8 cellular contexts compared by ENCODE assay signal in genomic region chr22:24424001-24424900, GRCh38. TPM values are rescaled to one million over a fixed set of nuclear protein-coding genes. Genes with fewer than 3 reads are reported as not detected.
DNase-seq lines count a peak whose midpoint lies in the region; ATAC-seq and TF ChIP-seq lines count a peak whose summit lies in the region.

No MANE protein-coding gene starts in this region.

- no peaks in the 10 kb centered on the region for H3K9me3 Mint-ChIP-seq in T-helper 2 cell treated with Interferon-gamma antibody and Interleukin-4, amounts not matched to agents 5 μg/mL and 100 μg/mL, for 36 hours
- no peaks in the 10 kb centered on the region for H3K9me3 Mint-ChIP-seq in chondrocyte (ENCODE audit: low read depth)

- H3K27me3 ChIP-seq in mesendoderm (ENCODE audit: insufficient read depth, low read length, poor library complexity): no peaks in the 10 kb centered on the region
- H3K27me3 ChIP-seq in thoracic aorta (replicated peaks; ENCODE audit: insufficient read depth): no peaks in the 10 kb centered on the region

- H3K23ac ChIP-seq in mesendoderm (ENCODE audit: low read length): peak overlapping the region; percentile 66

- H3K36me3 ChIP-seq in mesendoderm (ENCODE audit: control insufficient read depth, insufficient read depth, low read length) (no peaks in the 10 kb centered on the region), thoracic aorta (no peaks in the 10 kb centered on the region)

- H2BK120ac ChIP-seq in mesendoderm (ENCODE audit: low read depth, low read length): no peak overlapping the region

- no peak for ATAC-seq in thoracic aorta (ENCODE audit: insufficient number of reproducible peaks, low FRiP score, low read depth)
- no peak for ATAC-seq in GM21825 (IDR thresholded peaks at IDR 0.05; ENCODE audit: unreplicated experiment)
- ATAC-seq in HG03439 (IDR thresholded peaks at IDR 0.05; ENCODE audit: unreplicated experiment): no peak

- peak overlapping the region; percentile 30 for H3K4me3 ChIP-seq in mesendoderm (ENCODE audit: low read length)
- H3K4me3 ChIP-seq in thoracic aorta: peak overlapping the region; percentile 69

- peak overlapping the region; percentile 66 for H3K4me2 ChIP-seq in mesendoderm (ENCODE audit: low read length)

- TF ChIP-seq CTCF in GM10248 (IDR thresholded peaks at IDR 0.05; ENCODE audit: control extremely low read depth, extremely low read depth, low read depth, missing control alignments) (no peak), chondrocyte (IDR thresholded peaks at IDR 0.05) (peak; percentile 54), thoracic aorta (IDR thresholded peaks at IDR 0.05) (no peak)

- CTCF ChIA-PET in GM10248 (lab: Yijun Ruan, JAX): interaction anchor here (0.7 to 5.0 kb wide), 27 partner anchors 9 to 129 kb away, joined by 3 to 36 read pairs (median 5); no protein-coding TSS in a partner anchor

- H3K4me3 Mint-ChIP-seq in T-helper 2 cell treated with Interferon-gamma antibody and Interleukin-4, amounts not matched to agents 5 μg/mL and 100 μg/mL, for 36 hours: peak overlapping the region; percentile 69
- H3K4me3 Mint-ChIP-seq in chondrocyte (ENCODE audit: unreplicated experiment): peak overlapping the region; percentile 59

- peak overlapping the region; percentile 69 for H3K9ac ChIP-seq in mesendoderm (ENCODE audit: low read length)

- DNase-seq in GM10248 (ENCODE audit: extremely low spot score): peak; percentile 48
- DNase-seq in T-helper 2 cell treated with Interferon-gamma antibody and Interleukin-4, amounts not matched to agents 5 μg/mL and 100 μg/mL, for 36 hours (ENCODE audit: low spot score): no peak
- peak; percentile 89 for DNase-seq in chondrocyte (ENCODE audit: low spot score)
- no peak for DNase-seq in mesendoderm
- DNase-seq in thoracic aorta (ENCODE audit: low spot score): no peak
- no peak for DNase-seq in NCI-H2081 (lab: John Stamatoyannopoulos, UW)

- H2AK5ac ChIP-seq in mesendoderm (ENCODE audit: low read length): no peak overlapping the region

- H3K4me1 ChIP-seq in mesendoderm (ENCODE audit: control insufficient read depth, low read depth, low read length) (no peaks in the 10 kb centered on the region), thoracic aorta (ENCODE audit: control insufficient read depth in 1 of 2, low read depth in 2 of 2) (peaks cover 2 to 10% of the 10 kb centered on the region in 2 donors)

- H4K5ac ChIP-seq in mesendoderm (ENCODE audit: low read length): no peak overlapping the region

- H3K56ac ChIP-seq in mesendoderm (ENCODE audit: low read length): peak overlapping the region; percentile 83

- H3K18ac ChIP-seq in mesendoderm (ENCODE audit: low read length): peak overlapping the region; percentile 11

- no peaks in the 10 kb centered on the region for H3K79me1 ChIP-seq in mesendoderm (ENCODE audit: low read length)

- H2BK15ac ChIP-seq in mesendoderm (replicated peaks; ENCODE audit: low read depth): no peak overlapping the region

- no peaks in the 10 kb centered on the region for H3K9me3 ChIP-seq in thoracic aorta

- H4K8ac ChIP-seq in mesendoderm (ENCODE audit: low read depth, low read length): no peak overlapping the region

- no peaks in the 10 kb centered on the region for H3K79me2 ChIP-seq in mesendoderm (ENCODE audit: control insufficient read depth, insufficient read depth, low read length)

- H3K4ac ChIP-seq in mesendoderm (ENCODE audit: low read depth, low read length): no peak overlapping the region

- H3K27ac Mint-ChIP-seq in T-helper 2 cell treated with Interferon-gamma antibody and Interleukin-4, amounts not matched to agents 5 μg/mL and 100 μg/mL, for 36 hours: no peak overlapping the region
- H3K27ac Mint-ChIP-seq in chondrocyte (ENCODE audit: unreplicated experiment): no peak overlapping the region

- POLR2A ChIA-PET in GM10248 (lab: Yijun Ruan, JAX): no interaction called here

- no CpG with 5 or more reads among the region's 105 CpGs for WGBS in mesendoderm (ENCODE audit: extremely low coverage, insufficient coverage, low lambda C conversion rate)

- H2BK5ac ChIP-seq in mesendoderm (ENCODE audit: low read length): no peak overlapping the region

- H3K27ac ChIP-seq in mesendoderm (ENCODE audit: low read depth, low read length) (no peak overlapping the region), thoracic aorta (no peak overlapping the region)

- no peaks in the 10 kb centered on the region for H3K36me3 Mint-ChIP-seq in T-helper 2 cell treated with Interferon-gamma antibody and Interleukin-4, amounts not matched to agents 5 μg/mL and 100 μg/mL, for 36 hours (ENCODE audit: low read depth)
- H3K36me3 Mint-ChIP-seq in chondrocyte (ENCODE audit: low read depth): no peaks in the 10 kb centered on the region

- H3K27me3 Mint-ChIP-seq in T-helper 2 cell treated with Interferon-gamma antibody and Interleukin-4, amounts not matched to agents 5 μg/mL and 100 μg/mL, for 36 hours (ENCODE audit: low read depth): peaks cover 14% of the 10 kb centered on the region
- peaks cover 9% of the 10 kb centered on the region for H3K27me3 Mint-ChIP-seq in chondrocyte (ENCODE audit: low read depth)

- H3K4me1 Mint-ChIP-seq in T-helper 2 cell treated with Interferon-gamma antibody and Interleukin-4, amounts not matched to agents 5 μg/mL and 100 μg/mL, for 36 hours (ENCODE audit: low read depth): peaks cover 37% of the 10 kb centered on the region
- H3K4me1 Mint-ChIP-seq in chondrocyte (ENCODE audit: low read depth): peaks cover 9% of the 10 kb centered on the region

RNA-seq across cellular contexts. Expression of gene ADORA2A, which starts 3.1 kb away (rescaled TPM):
- total RNA-seq in chondrocyte: 2.3 to 3.6 TPM (median 2.4 TPM) in 3 replicates
- polyA plus RNA-seq in mesendoderm (2013, experiment 1 of 2): 1.1 TPM
- 1.3 TPM for polyA plus RNA-seq in mesendoderm (2013, experiment 2 of 2)
- total RNA-seq in thoracic aorta: 10 to 100 TPM; 14.5 to 47.6 TPM

Comparison
In these comparisons a context has a peak if more than half of its experiments do, and no peak if none do; other contexts are left out.
1. DNase-seq: peak in GM10248 (single experiment) and chondrocyte (single experiment); none in T-helper 2 cell treated with Interferon-gamma antibody and Interleukin-4, amounts not matched to agents 5 μg/mL and 100 μg/mL, for 36 hours (single experiment), mesendoderm (single experiment), thoracic aorta (single experiment) and NCI-H2081 (0 of 2).